ENCODE assay signal across 8 cellular contexts in the genomic region with DNA sequence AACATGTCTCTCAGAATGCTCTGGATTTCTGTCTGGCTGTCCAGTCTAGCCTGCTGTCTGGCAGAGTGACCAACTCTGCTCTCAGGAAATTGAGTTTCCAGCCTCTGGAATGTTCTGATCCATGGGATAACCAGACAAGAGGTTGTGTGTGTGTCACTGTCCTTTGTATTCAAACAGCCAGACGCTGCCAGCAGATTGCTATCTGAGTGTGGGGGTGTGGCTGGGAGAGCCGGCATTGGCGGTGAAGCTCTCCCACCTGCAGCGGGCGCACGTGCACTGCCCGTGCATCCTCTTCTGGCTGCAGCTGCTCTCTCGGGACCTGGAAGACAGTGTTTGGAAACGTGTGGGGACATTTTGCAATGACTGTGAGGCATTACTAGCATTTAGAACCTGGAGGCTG. TPM values are rescaled to one million over a fixed set of nuclear protein-coding genes. Genes with fewer than 3 reads are reported as not detected.
A peak's percentile ranks its signal among the peaks of the same experiment; 100 is the strongest.
DNase-seq lines count a peak whose midpoint lies in the region; ATAC-seq and TF ChIP-seq lines count a peak whose summit lies in the region.

No MANE protein-coding gene starts in this region.

- TF ChIP-seq EP300 in Ishikawa (IDR thresholded peaks at IDR 0.05; ENCODE audit: borderline replicate concordance): peak; percentile 91

- WGBS in esophagus squamous epithelium, 2 donors: 2 to 6% methylated on average over 8 to 9 of the region's 9 CpGs

- H3K27ac ChIP-seq in OCI-LY7 (ENCODE audit: low read depth, low read length, poor library complexity, severe bottlenecking) (no peak overlapping the region), esophagus squamous epithelium (peak overlapping the region; percentile 93 to 97 (median 96))

- CTCF ChIA-PET in OCI-LY7 (lab: Charles Lee; ENCODE audit: unreplicated experiment): no interaction called here

- TF ChIP-seq POLR2A in esophagus squamous epithelium (IDR thresholded peaks at IDR 0.05): no peak

- TF ChIP-seq CTCF in OCI-LY7 (conservative IDR thresholded peaks at IDR 0.05; ENCODE audit: low read length) (peak; percentile 76), esophagus squamous epithelium (IDR thresholded peaks at IDR 0.05) (peak in 1 of 6 experiments; percentile 23), omental fat pad (IDR thresholded peaks at IDR 0.05) (no peak)

- H3K4me3 ChIP-seq in OCI-LY7 (ENCODE audit: low read depth, low read length, poor library complexity, severe bottlenecking) (no peak overlapping the region), esophagus squamous epithelium (no peak overlapping the region)

- POLR2A ChIA-PET in OCI-LY7 (lab: Charles Lee): interaction anchor here (0.7 kb wide), 1 partner anchor 28 kb away, joined by 3 read pairs; no protein-coding TSS in a partner anchor

- no peak overlapping the region for H2AFZ ChIP-seq in OCI-LY7 (ENCODE audit: low read length)

- peak; percentile 69 for TF ChIP-seq RAD21 in Ishikawa (IDR thresholded peaks at IDR 0.05; ENCODE audit: low read depth)

- ATAC-seq in omental fat pad (ENCODE audit: low FRiP score) (peak; percentile 27), HG02840 (IDR thresholded peaks at IDR 0.05; ENCODE audit: low FRiP score, unreplicated experiment) (no peak)

- no peaks in the 10 kb centered on the region for H3K79me2 ChIP-seq in OCI-LY7 (ENCODE audit: insufficient read depth, low read depth, low read length)

- no peaks in the 10 kb centered on the region for H3K9me2 ChIP-seq in OCI-LY7 (ENCODE audit: insufficient read depth, low read length)

- H3K4me1 ChIP-seq in OCI-LY7 (ENCODE audit: insufficient read depth, low read length, poor library complexity, severe bottlenecking): no peaks in the 10 kb centered on the region
- H3K4me1 ChIP-seq in esophagus squamous epithelium: peaks cover 62 to 100% (median 73%) of the 10 kb centered on the region in 3 donors

- DNase-seq in DMS 273 (lab: John Stamatoyannopoulos, UW; ENCODE audit: unreplicated experiment): peak; percentile 84
- peak; percentile 49 for DNase-seq in OCI-LY7 (ENCODE audit: low spot score)
- DNase-seq in esophagus squamous epithelium (lab: John Stamatoyannopoulos, UW): no peak
- no peak for DNase-seq in omental fat pad (ENCODE audit: low spot score)
- no peak for DNase-seq in stimulated activated naive CD4-positive, alpha-beta T cell treated with Interleukin-2 at 50 U/mL for 16 hours (lab: John Stamatoyannopoulos, UW)
- no peak for DNase-seq in midbrain (lab: John Stamatoyannopoulos, UW)

- H3K9me3 ChIP-seq in OCI-LY7 (ENCODE audit: low read length) (no peaks in the 10 kb centered on the region), esophagus squamous epithelium (no peaks in the 10 kb centered on the region)

- H3K4me2 ChIP-seq in OCI-LY7 (ENCODE audit: low read length): no peak overlapping the region

- intact Hi-C loops in OCI-LY7 (cut with micrococcal nuclease; ENCODE audit: unreplicated experiment) (loop anchor here (5.0 kb wide), 1 partner anchor 53 kb away; no protein-coding TSS in a partner anchor), esophagus squamous epithelium (cut with DNase I) (no loop called here)

- no peaks in the 10 kb centered on the region; the same call in 1 of the 2 replicates for H4K20me1 ChIP-seq in OCI-LY7 (ENCODE audit: insufficient read depth, low read length)

- BruUV-seq in OCI-LY7 (replicated peaks; lab: Mats Ljungman, UMichigan): no TSS peak

- H3K36me3 ChIP-seq in OCI-LY7 (ENCODE audit: insufficient read depth, low read length) (no peaks in the 10 kb centered on the region), esophagus squamous epithelium (peaks cover 5 to 28% (median 14%) of the 10 kb centered on the region in 3 donors)

- no peaks in the 10 kb centered on the region for H3K27me3 ChIP-seq in esophagus squamous epithelium

TF ChIP-seq in Ishikawa, 13 proteins besides CTCF, POLR2A, EP300 and RAD21:
- TF ChIP-seq CREB1 (IDR thresholded peaks at IDR 0.05; ENCODE audit: low read depth): no peak
- TF ChIP-seq FOXM1 (IDR thresholded peaks at IDR 0.05; ENCODE audit: borderline replicate concordance, low read depth): peak; percentile 41; the same call in 1 of the 2 replicates
- TF ChIP-seq TCF12 (IDR thresholded peaks at IDR 0.05; ENCODE audit: low read depth): peak; percentile 91
- TF ChIP-seq YY1 (IDR thresholded peaks at IDR 0.05; ENCODE audit: low read depth): peak; percentile 59; the same call in 1 of the 2 replicates
- peak; percentile 56; the same call in 1 of the 2 replicates for TF ChIP-seq EGR1 (IDR thresholded peaks at IDR 0.05)
- peak; percentile 89 for TF ChIP-seq NFIC (IDR thresholded peaks at IDR 0.05)
- no peak for TF ChIP-seq REST (IDR thresholded peaks at IDR 0.05; ENCODE audit: low read depth)
- no peak for TF ChIP-seq ZBTB7A (IDR thresholded peaks at IDR 0.05; ENCODE audit: low read depth)
- TF ChIP-seq TEAD4 (IDR thresholded peaks at IDR 0.05): peak; percentile 57; the same call in 1 of the 2 replicates
- TF ChIP-seq USF1 (IDR thresholded peaks at IDR 0.05): no peak; the same call in 1 of the 2 replicates
- TF ChIP-seq, protein P1, sequence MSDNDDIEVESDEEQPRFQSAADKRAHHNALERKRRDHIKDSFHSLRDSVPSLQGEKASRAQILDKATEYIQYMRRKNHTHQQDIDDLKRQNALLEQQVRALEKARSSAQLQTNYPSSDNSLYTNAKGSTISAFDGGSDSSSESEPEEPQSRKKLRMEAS (IDR thresholded peaks at IDR 0.05): peak; percentile 97
- TF ChIP-seq CEBPB (IDR thresholded peaks at IDR 0.05): peak; percentile 25; the same call in 1 of the 2 replicates

RNA-seq across cellular contexts. Expression of gene PKP1, which starts 26.1 kb away (rescaled TPM):
- not detected in 2 replicates for total RNA-seq in OCI-LY7 (2014; rRNA removed; shearing (Covaris generic))
- total RNA-seq in OCI-LY7 (2022) (not detected in 2 replicates), esophagus squamous epithelium (100 to 1,000 TPM; 263 to 706 (median 410) TPM), omental fat pad (1 to 10 TPM in 3 of 4 donors, under 1 TPM in 1; 0.93 to 9.6 (median 3.6) TPM)

Comparison
In these comparisons a context has a peak if more than half of its experiments do, and no peak if none do; other contexts are left out.
1. DNase-seq: peak in DMS 273 (single experiment) and OCI-LY7 (single experiment); none in esophagus squamous epithelium (single experiment), omental fat pad (single experiment), stimulated activated naive CD4-positive, alpha-beta T cell treated with Interleukin-2 at 50 U/mL for 16 hours (single experiment) and midbrain (single experiment).
2. RNA of gene PKP1, which starts 26.1 kb away (total RNA-seq): 263 to 706 TPM in esophagus squamous epithelium; 0.93 to 9.6 TPM in omental fat pad and not detected in OCI-LY7; every median in the first group is over 10 times any median in the second.